Comparison of ENCODE assay signal across 25 cellular contexts in the genomic region with DNA sequence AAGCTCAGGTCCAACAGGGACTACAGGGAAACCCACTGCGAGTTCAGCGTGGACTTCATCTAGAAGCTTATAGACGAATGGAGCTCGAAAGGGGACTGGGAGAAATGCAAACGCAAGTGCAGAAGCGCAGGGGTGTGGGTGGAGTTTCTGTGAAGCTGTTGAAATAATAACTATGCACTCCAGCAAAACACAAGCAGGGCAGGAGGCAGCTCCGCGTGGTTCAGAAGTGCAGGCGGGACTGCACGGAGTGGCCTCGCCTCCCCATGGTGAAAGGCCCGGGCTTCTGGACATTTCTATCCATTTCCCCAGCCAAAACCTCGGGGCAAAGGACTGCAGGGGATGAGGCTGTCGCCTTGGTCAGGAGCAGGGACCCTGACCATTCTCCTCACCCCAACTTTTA.
"Had no signal": no experiment of that assay in that cellular context is flagged by ENCODE, and none has a peak within 500 bp of the region (broad histone marks: within the 10 kb centered on the region; RNA-seq: fewer than 3 reads in every experiment).

No MANE protein-coding gene starts in this region.

- H3K4me1 Mint-ChIP-seq: activated B cell treated with CpG ODN at 0.5 μM for 24 hours; activated CD4-positive, alpha-beta T cell treated with anti-CD3 and anti-CD28 coated beads, Interleukin-2, amount 10 ng/mL, durations not matched to agents 24 days and 14 days; activated CD8-positive, alpha-beta memory T cell treated with anti-CD3 and anti-CD28 coated beads, Interleukin-2, amount 10 ng/mL, durations not matched to agents 7 days and 5 days had no signal

- DNase-seq: activated B cell treated with CpG ODN at 0.5 μM for 24 hours; activated CD4-positive, alpha-beta T cell treated with anti-CD3 and anti-CD28 coated beads for 1 hour; activated CD4-positive, alpha-beta T cell treated with anti-CD3 and anti-CD28 coated beads, Interleukin-2, amount 10 ng/mL, durations not matched to agents 24 days and 14 days; activated CD4-positive, alpha-beta T cell treated with anti-CD3 and anti-CD28 coated beads, Interleukin-2, amount 50 U/mL, for 48 hours; activated CD8-positive, alpha-beta memory T cell treated with anti-CD3 and anti-CD28 coated beads, Interleukin-2, amount 10 ng/mL, durations not matched to agents 7 days and 5 days; activated effector memory CD4-positive, alpha-beta T cell treated with anti-CD3 and anti-CD28 coated beads, Interleukin-2, amount 50 U/mL, for 16 hours; activated naive CD4-positive, alpha-beta T cell treated with Interleukin-2 at 50 U/mL for 16 hours; activated T-cell treated with anti-CD3 and anti-CD28 coated beads, Interleukin-2, amount 50 U/mL, for 24 hours; brain microvascular endothelial cell; NCI-H1092; NCI-H1417; NCI-H1930; NCI-H2171; NCI-H345; NCI-H510A; NCI-H69; NK-92 treated with Interleukin-12 subunit alpha and Interleukin-12 subunit beta, amount 100 ng/mL, for 24 hours; OCI-M1; SHP77 treated with DMSO at 0.1 percent for 48 hours; T-helper 2 cell; T1000 had no signal

- H3K27me3 Mint-ChIP-seq: activated B cell treated with CpG ODN at 0.5 μM for 24 hours; activated CD4-positive, alpha-beta T cell treated with anti-CD3 and anti-CD28 coated beads, Interleukin-2, amount 10 ng/mL, durations not matched to agents 24 days and 14 days; activated CD8-positive, alpha-beta memory T cell treated with anti-CD3 and anti-CD28 coated beads, Interleukin-2, amount 10 ng/mL, durations not matched to agents 7 days and 5 days; activated naive CD8-positive, alpha-beta T cell had no signal

- H3K27ac ChIP-seq: brain microvascular endothelial cell, KMS-11, RWPE1 had no signal

- ATAC-seq: activated CD8-positive, alpha-beta memory T cell treated with anti-CD3 and anti-CD28 coated beads, Interleukin-2, amount 10 ng/mL, durations not matched to agents 7 days and 5 days; Panc1 had no signal

- H3K9me3 Mint-ChIP-seq: activated CD4-positive, alpha-beta T cell treated with anti-CD3 and anti-CD28 coated beads, Interleukin-2, amount 10 ng/mL, durations not matched to agents 24 days and 14 days; activated T-cell treated with anti-CD3 and anti-CD28 coated beads, Interleukin-2, amount 50 U/mL, for 24 hours had no signal

- H3K27me3 ChIP-seq: brain microvascular endothelial cell had no signal

- H3K36me3 ChIP-seq: brain microvascular endothelial cell had no signal

- H3K36me3 Mint-ChIP-seq: activated CD8-positive, alpha-beta memory T cell treated with anti-CD3 and anti-CD28 coated beads, Interleukin-2, amount 10 ng/mL, durations not matched to agents 7 days and 5 days; activated naive CD8-positive, alpha-beta T cell had no signal

- H3K4me3 Mint-ChIP-seq: activated B cell treated with CpG ODN at 0.5 μM for 24 hours; activated CD4-positive, alpha-beta T cell treated with anti-CD3 and anti-CD28 coated beads, Interleukin-2, amount 10 ng/mL, durations not matched to agents 24 days and 14 days; activated CD8-positive, alpha-beta memory T cell treated with anti-CD3 and anti-CD28 coated beads, Interleukin-2, amount 10 ng/mL, durations not matched to agents 7 days and 5 days; activated naive CD8-positive, alpha-beta T cell; activated T-cell treated with anti-CD3 and anti-CD28 coated beads, Interleukin-2, amount 50 U/mL, for 24 hours had no signal
